Comparison of ENCODE assay signal across 1 cellular context in genomic region chr5:133332732-133333024, GRCh38.
TF ChIP-seq lines count a peak whose summit lies in the region.

No MANE protein-coding gene starts in this region.

TF ChIP-seq in WTC11, 78 proteins besides CTCF, POLR2A, EP300 and RAD21 (continued from another document):
- TF ChIP-seq, protein P1, sequence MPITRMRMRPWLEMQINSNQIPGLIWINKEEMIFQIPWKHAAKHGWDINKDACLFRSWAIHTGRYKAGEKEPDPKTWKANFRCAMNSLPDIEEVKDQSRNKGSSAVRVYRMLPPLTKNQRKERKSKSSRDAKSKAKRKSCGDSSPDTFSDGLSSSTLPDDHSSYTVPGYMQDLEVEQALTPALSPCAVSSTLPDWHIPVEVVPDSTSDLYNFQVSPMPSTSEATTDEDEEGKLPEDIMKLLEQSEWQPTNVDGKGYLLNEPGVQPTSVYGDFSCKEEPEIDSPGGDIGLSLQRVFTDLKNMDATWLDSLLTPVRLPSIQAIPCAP (CRISPR knock-in tag; IDR thresholded peaks at IDR 0.05), result no peak
- TF ChIP-seq, protein P2, sequence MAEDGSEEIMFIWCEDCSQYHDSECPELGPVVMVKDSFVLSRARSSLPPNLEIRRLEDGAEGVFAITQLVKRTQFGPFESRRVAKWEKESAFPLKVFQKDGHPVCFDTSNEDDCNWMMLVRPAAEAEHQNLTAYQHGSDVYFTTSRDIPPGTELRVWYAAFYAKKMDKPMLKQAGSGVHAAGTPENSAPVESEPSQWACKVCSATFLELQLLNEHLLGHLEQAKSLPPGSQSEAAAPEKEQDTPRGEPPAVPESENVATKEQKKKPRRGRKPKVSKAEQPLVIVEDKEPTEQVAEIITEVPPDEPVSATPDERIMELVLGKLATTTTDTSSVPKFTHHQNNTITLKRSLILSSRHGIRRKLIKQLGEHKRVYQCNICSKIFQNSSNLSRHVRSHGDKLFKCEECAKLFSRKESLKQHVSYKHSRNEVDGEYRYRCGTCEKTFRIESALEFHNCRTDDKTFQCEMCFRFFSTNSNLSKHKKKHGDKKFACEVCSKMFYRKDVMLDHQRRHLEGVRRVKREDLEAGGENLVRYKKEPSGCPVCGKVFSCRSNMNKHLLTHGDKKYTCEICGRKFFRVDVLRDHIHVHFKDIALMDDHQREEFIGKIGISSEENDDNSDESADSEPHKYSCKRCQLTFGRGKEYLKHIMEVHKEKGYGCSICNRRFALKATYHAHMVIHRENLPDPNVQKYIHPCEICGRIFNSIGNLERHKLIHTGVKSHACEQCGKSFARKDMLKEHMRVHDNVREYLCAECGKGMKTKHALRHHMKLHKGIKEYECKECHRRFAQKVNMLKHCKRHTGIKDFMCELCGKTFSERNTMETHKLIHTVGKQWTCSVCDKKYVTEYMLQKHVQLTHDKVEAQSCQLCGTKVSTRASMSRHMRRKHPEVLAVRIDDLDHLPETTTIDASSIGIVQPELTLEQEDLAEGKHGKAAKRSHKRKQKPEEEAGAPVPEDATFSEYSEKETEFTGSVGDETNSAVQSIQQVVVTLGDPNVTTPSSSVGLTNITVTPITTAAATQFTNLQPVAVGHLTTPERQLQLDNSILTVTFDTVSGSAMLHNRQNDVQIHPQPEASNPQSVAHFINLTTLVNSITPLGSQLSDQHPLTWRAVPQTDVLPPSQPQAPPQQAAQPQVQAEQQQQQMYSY (CRISPR knock-in tag; IDR thresholded peaks at IDR 0.05), result no peak
- TF ChIP-seq SMAD4 (CRISPR knock-in tag; IDR thresholded peaks at IDR 0.05) (no peak), ZNF219 (CRISPR knock-in tag; IDR thresholded peaks at IDR 0.05; ENCODE audit: borderline replicate concordance) (no peak), E2F1 (CRISPR knock-in tag; IDR thresholded peaks at IDR 0.05) (no peak), NR1H2 (CRISPR knock-in tag; IDR thresholded peaks at IDR 0.05) (no peak), ZSCAN18 (CRISPR knock-in tag; IDR thresholded peaks at IDR 0.05) (no peak)
